ENCODE assay signal across 8 cellular contexts in genomic region chrX:53440631-53441517, GRCh38. TPM values are rescaled to one million over a fixed set of nuclear protein-coding genes. Genes with fewer than 3 reads are reported as not detected.
DNase-seq lines count a peak whose midpoint lies in the region; ATAC-seq and TF ChIP-seq lines count a peak whose summit lies in the region.

No MANE protein-coding gene starts in this region.

- H3K36me3 ChIP-seq in BJ (ENCODE audit: control insufficient read depth, insufficient read depth, low read length) (no peaks in the 10 kb centered on the region), SK-N-SH (replicated peaks in 1 of 2; ENCODE audit: control insufficient read depth in 1 of 2, insufficient read depth in 2 of 2, low read length in 1 of 2) (no peaks in the 10 kb centered on the region), colonic mucosa (no peaks in the 10 kb centered on the region), liver (ENCODE audit: control insufficient read depth in 4 of 4, insufficient read depth in 3 of 4, low read depth in 1 of 4, low read length in 3 of 4) (no peaks in the 10 kb centered on the region)

- no peaks in the 10 kb centered on the region for H3K27me3 ChIP-seq in BJ (ENCODE audit: control insufficient read depth, insufficient read depth, low read length)
- H3K27me3 ChIP-seq in SK-N-SH (ENCODE audit: insufficient read depth) = peaks cover 17% of the 10 kb centered on the region; the same call in 1 of the 2 replicates
- H3K27me3 ChIP-seq in colonic mucosa = no peaks in the 10 kb centered on the region
- peaks cover 0 to 3% (median 0%) of the 10 kb centered on the region in 4 donors for H3K27me3 ChIP-seq in liver (ENCODE audit: control insufficient read depth in 4 of 4, insufficient read depth in 4 of 4, low read length in 3 of 4)

- H3K4me3 ChIP-seq in BJ (ENCODE audit: low read depth, low read length) (peak overlapping the region; percentile 39), SK-N-SH (ENCODE audit: low read depth in 2 of 2, low read length in 1 of 2) (peak overlapping the region; percentile 52 to 61; a peak in 3 of 4 replicates), colonic mucosa (peak overlapping the region; percentile 20), liver (ENCODE audit: low read depth in 1 of 3, low read length in 3 of 3) (peak overlapping the region in 2 of 3 donors; percentile 37 to 50)

- H3K4me1 ChIP-seq in SK-N-SH (ENCODE audit: control insufficient read depth in 1 of 2, insufficient read depth in 2 of 2, low read depth in 1 of 2, low read length in 1 of 2) = peaks cover 0 to 9% of the 10 kb centered on the region in 2 experiments; a peak in 1 of 4 replicates
- no peaks in the 10 kb centered on the region for H3K4me1 ChIP-seq in colonic mucosa
- peaks cover 2 to 25% (median 11%) of the 10 kb centered on the region in 4 donors for H3K4me1 ChIP-seq in liver (ENCODE audit: control insufficient read depth in 4 of 4, insufficient read depth in 4 of 4, low read length in 3 of 4)

- no peak for TF ChIP-seq CTCF in BJ (IDR thresholded peaks at IDR 0.05; ENCODE audit: insufficient read depth, low read depth, low read length)
- no peak for TF ChIP-seq CTCF in SK-N-SH (IDR thresholded peaks at IDR 0.05)
- TF ChIP-seq CTCF in colonic mucosa (IDR thresholded peaks at IDR 0.05) = no peak
- TF ChIP-seq CTCF in liver (IDR thresholded peaks at IDR 0.05; ENCODE audit: low read depth, low read length, missing input control) = no peak

- H3F3A ChIP-seq in SK-N-SH (replicated peaks; ENCODE audit: insufficient read depth) = no peaks in the 10 kb centered on the region

- H3K9ac ChIP-seq in SK-N-SH = no peak overlapping the region
- peak overlapping the region; percentile 60 to 67 for H3K9ac ChIP-seq in colonic mucosa (ENCODE audit: low read depth in 2 of 2, low read length in 2 of 2)
- H3K9ac ChIP-seq in liver (ENCODE audit: low read depth in 1 of 2, low read length in 2 of 2) = peak overlapping the region in 1 of 2 donors; percentile 47

- 38% methylated on average over 35 of the region's 39 CpGs for WGBS in SK-N-SH (ENCODE audit: low lambda C conversion rate)
- WGBS in liver = 13% methylated on average over 39 of the region's 39 CpGs

- intact Hi-C loops in colonic mucosa (cut with DNase I) = no loop called here

- H4K20me1 ChIP-seq in SK-N-SH (ENCODE audit: insufficient read depth) = no peaks in the 10 kb centered on the region

- H3K9me3 ChIP-seq in SK-N-SH (no peaks in the 10 kb centered on the region), colonic mucosa (no peaks in the 10 kb centered on the region), liver (ENCODE audit: control insufficient read depth in 4 of 4, low read length in 3 of 4) (no peaks in the 10 kb centered on the region)

- ATAC-seq in HG02884 (IDR thresholded peaks at IDR 0.05; ENCODE audit: unreplicated experiment) (no peak), HG03095 (IDR thresholded peaks at IDR 0.05; ENCODE audit: unreplicated experiment) (no peak)

- CTCF ChIA-PET in BJ (lab: Yijun Ruan, JAX) (interaction anchor here (0.8 to 1.6 kb wide), 2 partner anchors 128 to 191 kb away, joined by 3 to 4 read pairs; no protein-coding TSS in a partner anchor), SK-N-SH (lab: Yijun Ruan, JAX) (interaction anchor here (0.7 to 2.0 kb wide), 5 partner anchors 11 to 157 kb away, joined by 3 to 8 read pairs (median 4); no protein-coding TSS in a partner anchor)

- peak overlapping the region; percentile 72 for H3K4me2 ChIP-seq in SK-N-SH

- H2AFZ ChIP-seq in SK-N-SH (ENCODE audit: low read depth) = peak overlapping the region; percentile 80; the same call in 1 of the 2 replicates

- H3K79me2 ChIP-seq in SK-N-SH (ENCODE audit: insufficient read depth) = no peaks in the 10 kb centered on the region

- no peak overlapping the region; a peak in 1 of 4 replicates for H3K27ac ChIP-seq in SK-N-SH (ENCODE audit: low read depth in 2 of 2, low read length in 1 of 2)
- H3K27ac ChIP-seq in colonic mucosa = peak overlapping the region; percentile 76
- H3K27ac ChIP-seq in liver (ENCODE audit: low read depth in 1 of 2, low read length in 2 of 2) = peak overlapping the region; percentile 51 to 59

- TF ChIP-seq RAD21 in SK-N-SH (IDR thresholded peaks at IDR 0.05; ENCODE audit: low read length) = no peak
- no peak for TF ChIP-seq RAD21 in liver (IDR thresholded peaks at IDR 0.05)

- POLR2A ChIA-PET in BJ (lab: Charles Lee) (no interaction called here), SK-N-SH (lab: Yijun Ruan, JAX) (no interaction called here)

- no peak for TF ChIP-seq EP300 in SK-N-SH (IDR thresholded peaks at IDR 0.05; ENCODE audit: borderline replicate concordance in 1 of 2, low read depth in 1 of 2, low read length in 1 of 2)

- no peaks in the 10 kb centered on the region for H3K9me2 ChIP-seq in SK-N-SH

- DNase-seq in BJ (ENCODE audit: low read depth) (no peak), HT-29 (ENCODE audit: low spot score) (peak; percentile 57), SK-N-SH (peak; percentile 27), colonic mucosa (peak; percentile 77)
- DNase-seq in stimulated activated naive CD4-positive, alpha-beta T cell treated with Interleukin-2 at 50 U/mL for 16 hours (lab: John Stamatoyannopoulos, UW) = peak; percentile 6

TF ChIP-seq in SK-N-SH, 30 proteins besides CTCF, POLR2A, EP300 and RAD21:
- no peak for TF ChIP-seq NFIC (IDR thresholded peaks at IDR 0.05; ENCODE audit: borderline replicate concordance)
- no peak for TF ChIP-seq GABPA (IDR thresholded peaks at IDR 0.05; ENCODE audit: low read depth)
- no peak for TF ChIP-seq TEAD4 (IDR thresholded peaks at IDR 0.05; ENCODE audit: borderline replicate concordance, insufficient read depth)
- no peak for TF ChIP-seq MXI1 (IDR thresholded peaks at IDR 0.05; ENCODE audit: low read depth, low read length)

TF ChIP-seq in liver, 16 proteins besides CTCF, POLR2A, EP300 and RAD21:
- TF ChIP-seq, protein P1, sequence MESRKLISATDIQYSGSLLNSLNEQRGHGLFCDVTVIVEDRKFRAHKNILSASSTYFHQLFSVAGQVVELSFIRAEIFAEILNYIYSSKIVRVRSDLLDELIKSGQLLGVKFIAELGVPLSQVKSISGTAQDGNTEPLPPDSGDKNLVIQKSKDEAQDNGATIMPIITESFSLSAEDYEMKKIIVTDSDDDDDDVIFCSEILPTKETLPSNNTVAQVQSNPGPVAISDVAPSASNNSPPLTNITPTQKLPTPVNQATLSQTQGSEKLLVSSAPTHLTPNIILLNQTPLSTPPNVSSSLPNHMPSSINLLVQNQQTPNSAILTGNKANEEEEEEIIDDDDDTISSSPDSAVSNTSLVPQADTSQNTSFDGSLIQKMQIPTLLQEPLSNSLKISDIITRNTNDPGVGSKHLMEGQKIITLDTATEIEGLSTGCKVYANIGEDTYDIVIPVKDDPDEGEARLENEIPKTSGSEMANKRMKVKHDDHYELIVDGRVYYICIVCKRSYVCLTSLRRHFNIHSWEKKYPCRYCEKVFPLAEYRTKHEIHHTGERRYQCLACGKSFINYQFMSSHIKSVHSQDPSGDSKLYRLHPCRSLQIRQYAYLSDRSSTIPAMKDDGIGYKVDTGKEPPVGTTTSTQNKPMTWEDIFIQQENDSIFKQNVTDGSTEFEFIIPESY (IDR thresholded peaks at IDR 0.05) = no peak
- TF ChIP-seq JUND (IDR thresholded peaks at IDR 0.05) (peak; percentile 50 to 74), YY1 (IDR thresholded peaks at IDR 0.05) (peak; percentile 21)
TF ChIP-seq in liver: peak in this region for 2.

RNA-seq across cellular contexts. Expression of gene HSD17B10, which starts 6.7 kb away (rescaled TPM):
- polyA plus RNA-seq in BJ (2011; rRNA removed) (112 and 156 TPM in 2 replicates), SK-N-SH (2012; rRNA removed) (157 and 188 TPM in 2 replicates), liver (100 to 1,000 TPM; 228 to 233 TPM)
- polyA minus RNA-seq in BJ (2011; rRNA and poly(A)+ RNA removed) = 40.7 and 63.7 TPM in 2 replicates
- total RNA-seq in HT-29 (2014; rRNA removed; shearing (Covaris generic)) = 182 and 190 TPM in 2 replicates
- 106 and 147 TPM in 2 replicates for polyA plus RNA-seq in SK-N-SH (2012; cell fraction: cytosol; rRNA removed)
- 97.2 and 133 TPM in 2 replicates for polyA plus RNA-seq in SK-N-SH (2012; cell fraction: nucleus; rRNA removed)
- total RNA-seq in colonic mucosa (100 to 1,000 TPM in 1 of 2 donors, 10 to 100 TPM in 1; 78.7 to 172 TPM), liver (100 to 1,000 TPM in 1 of 2 donors, 10 to 100 TPM in 1; 32.4 to 175 TPM)

RNA-seq across cellular contexts. Expression of gene RIBC1, which starts 18.2 kb away (rescaled TPM):
- 0.09 TPM in 1 of 2 replicates, not detected in the other for polyA plus RNA-seq in BJ (2011; rRNA removed)
- not detected in 2 replicates for polyA minus RNA-seq in BJ (2011; rRNA and poly(A)+ RNA removed)
- total RNA-seq in HT-29 (2014; rRNA removed; shearing (Covaris generic)) = 2.6 and 3.4 TPM in 2 replicates
- polyA plus RNA-seq in SK-N-SH (2012; rRNA removed) = 0.33 and 0.45 TPM in 2 replicates
- polyA plus RNA-seq in SK-N-SH (2012; cell fraction: cytosol; rRNA removed) = 0.54 and 0.67 TPM in 2 replicates
- 0.69 and 1.4 TPM in 2 replicates for polyA plus RNA-seq in SK-N-SH (2012; cell fraction: nucleus; rRNA removed)
- under 1 TPM; 0.66 to 0.72 TPM for total RNA-seq in colonic mucosa
- under 1 TPM; 0.14 to 0.25 TPM for total RNA-seq in liver
- polyA plus RNA-seq in liver = under 1 TPM; 0.08 to 0.42 TPM

RNA-seq across cellular contexts. Expression of gene SMC1A, which starts 18.4 kb away (rescaled TPM):
- polyA plus RNA-seq in BJ (2011; rRNA removed) = 18.7 and 22.4 TPM in 2 replicates
- polyA minus RNA-seq in BJ (2011; rRNA and poly(A)+ RNA removed) = 16.9 and 21.0 TPM in 2 replicates
- 55.4 and 56.4 TPM in 2 replicates for total RNA-seq in HT-29 (2014; rRNA removed; shearing (Covaris generic))
- polyA plus RNA-seq in SK-N-SH (2012; rRNA removed) = 34.6 and 34.9 TPM in 2 replicates
- 33.3 and 36.4 TPM in 2 replicates for polyA plus RNA-seq in SK-N-SH (2012; cell fraction: cytosol; rRNA removed)
- polyA plus RNA-seq in SK-N-SH (2012; cell fraction: nucleus; rRNA removed) = 36.0 and 47.8 TPM in 2 replicates
- 100 to 1,000 TPM in 1 of 2 donors, 10 to 100 TPM in 1; 68.4 to 124 TPM for total RNA-seq in colonic mucosa
- 10 to 100 TPM; 20.8 to 25.6 TPM for total RNA-seq in liver
- polyA plus RNA-seq in liver = 10 to 100 TPM; 11.0 to 15.5 TPM

Comparison
In these comparisons a context has a peak if more than half of its experiments do, and no peak if none do; other contexts are left out.
1. H3K27ac ChIP-seq: peak in colonic mucosa (single experiment) and liver (2 of 2); none in SK-N-SH (0 of 2).
2. Peak in every context shown above with its lines, with median percentiles within 50 percentile points of each other: H3K4me3 ChIP-seq.